ENCODE assay signal across 10 cellular contexts in genomic region chr10:86759073-86759672, GRCh38. TPM values are rescaled to one million over a fixed set of nuclear protein-coding genes. Genes with fewer than 3 reads are reported as not detected.
DNase-seq lines count a peak whose midpoint lies in the region; ATAC-seq and TF ChIP-seq lines count a peak whose summit lies in the region.
"Had no signal": no experiment of that assay in that cellular context is flagged by ENCODE, and none has a peak within 500 bp of the region (broad histone marks: within the 10 kb centered on the region; RNA-seq: fewer than 3 reads in every experiment).

No MANE protein-coding gene starts in this region.

- H3K79me1 ChIP-seq in trophoblast cell (ENCODE audit: low read length): peaks cover 17% of the 10 kb centered on the region

- peak overlapping the region; percentile 15; the same call in 1 of the 2 replicates for H3K4me2 ChIP-seq in DND-41 (ENCODE audit: insufficient read depth, low read length)
- H3K4me2 ChIP-seq in trophoblast cell (ENCODE audit: low read length): peak overlapping the region; percentile 64

- DNase-seq in DND-41: no peak
- peak; percentile 64 for DNase-seq in NOMO-1 treated with DMSO at 0.1 percent for 48 hours (lab: John Stamatoyannopoulos, UW; ENCODE audit: unreplicated experiment)
- no peak for DNase-seq in epithelial cell of proximal tubule (ENCODE audit: low read depth)
- DNase-seq in trophoblast cell: no peak
- no peak for DNase-seq in GM13977 (ENCODE audit: low spot score)
- no peak for DNase-seq in GM19240 (ENCODE audit: insufficient read length, low spot score)
- DNase-seq in head of caudate nucleus: no peak
- no peak for DNase-seq in activated CD4-positive, alpha-beta T cell treated with anti-CD3 and anti-CD28 coated beads for 48 hours
- DNase-seq: activated T-cell treated with anti-CD3 and anti-CD28 coated beads, Interleukin-2, amount 50 U/mL, for 24 hours; NCI-H446 treated with DMSO at 0.1 percent for 48 hours had no signal

- H3K9ac ChIP-seq in DND-41 (ENCODE audit: low read depth, low read length) (no peak overlapping the region), trophoblast cell (ENCODE audit: low read length) (no peak overlapping the region)

- H3K27ac ChIP-seq in DND-41 (ENCODE audit: low read length) (no peak overlapping the region), trophoblast cell (ENCODE audit: low read depth, low read length) (no peak overlapping the region)

- no peak overlapping the region for H2BK120ac ChIP-seq in trophoblast cell (ENCODE audit: insufficient read depth, low read length, poor library complexity)

- intact Hi-C loops in head of caudate nucleus (cut with DNase I): loop anchor here (5.0 kb wide), 2 partner anchors 47 to 138 kb away; no protein-coding TSS in a partner anchor

- H3K9me3 ChIP-seq in DND-41 (ENCODE audit: insufficient read depth, low read length, severe bottlenecking) (no peaks in the 10 kb centered on the region), trophoblast cell (ENCODE audit: insufficient read depth, low read depth, low read length) (no peaks in the 10 kb centered on the region)

- H3K4me1 ChIP-seq in DND-41 (ENCODE audit: insufficient read depth, low read length) (peaks cover 28% of the 10 kb centered on the region), trophoblast cell (ENCODE audit: control insufficient read depth in 1 of 2, insufficient read depth in 2 of 2, low read length in 2 of 2) (peaks cover 3 to 5% of the 10 kb centered on the region in 2 experiments)

- H2AFZ ChIP-seq in DND-41 (ENCODE audit: low read depth, low read length): no peak overlapping the region
- H2AFZ ChIP-seq in trophoblast cell (ENCODE audit: insufficient read depth, low read length, poor library complexity): no peak overlapping the region

- in situ Hi-C loops in GM13977 (cut with MboI; ENCODE audit: low pct_unique_long_range_greater_than_20kb, low sequenced_read_pairs, unreplicated experiment): no loop called here

- no peak overlapping the region for H3K23ac ChIP-seq in trophoblast cell (ENCODE audit: low read length)

- H2BK5ac ChIP-seq in trophoblast cell (ENCODE audit: low read depth, low read length, poor library complexity): no peak overlapping the region

- H4K8ac ChIP-seq in trophoblast cell (ENCODE audit: low read depth, low read length): no peak overlapping the region

- no peak overlapping the region for H3K14ac ChIP-seq in trophoblast cell (ENCODE audit: low read length)

- H4K20me1 ChIP-seq in DND-41 (ENCODE audit: insufficient read depth, low read length): 0 out of 2 replicates have a peak, but pooled peaks cover 7% of the 10 kb centered on the region

- H4K91ac ChIP-seq in trophoblast cell (ENCODE audit: low read depth, low read length): no peak overlapping the region

- WGBS in trophoblast cell (ENCODE audit: extremely low coverage, insufficient coverage, insufficient read length): no CpG with 5 or more reads among the region's 3 CpGs

- H3K4me3 ChIP-seq in DND-41 (ENCODE audit: low read depth in 1 of 2, low read length in 2 of 2) (no peak overlapping the region), epithelial cell of proximal tubule (ENCODE audit: low read depth, low read length) (peak overlapping the region; percentile 84), trophoblast cell (ENCODE audit: low read depth, low read length) (no peak overlapping the region)

- H3K27me3 ChIP-seq in DND-41 (ENCODE audit: insufficient read depth, low read length, poor library complexity) (no peaks in the 10 kb centered on the region), trophoblast cell (ENCODE audit: insufficient read depth, low read length) (no peaks in the 10 kb centered on the region)

- H4K12ac ChIP-seq in trophoblast cell (ENCODE audit: low read depth, low read length): no peak overlapping the region

- H3K79me2 ChIP-seq in DND-41 (ENCODE audit: insufficient read depth, low read length): peaks cover 56% of the 10 kb centered on the region
- peaks cover 22% of the 10 kb centered on the region for H3K79me2 ChIP-seq in trophoblast cell (ENCODE audit: control insufficient read depth, insufficient read depth, low read length, poor library complexity)

- no peak for ATAC-seq in DND-41 (ENCODE audit: insufficient read depth, low read depth)

- H3K18ac ChIP-seq in trophoblast cell (ENCODE audit: low read length): no peak overlapping the region

- H2BK12ac ChIP-seq in trophoblast cell (ENCODE audit: low read length): no peak overlapping the region

- H3K36me3 ChIP-seq in DND-41 (ENCODE audit: insufficient read depth, low read length) (no peaks in the 10 kb centered on the region), trophoblast cell (ENCODE audit: control insufficient read depth in 1 of 2, insufficient read depth in 2 of 2, low read length in 2 of 2) (peaks cover 0 to 2% of the 10 kb centered on the region in 2 experiments)

- H3K4ac ChIP-seq in trophoblast cell (ENCODE audit: low read depth, low read length): peak overlapping the region; percentile 86

- TF ChIP-seq CTCF in DND-41 (IDR thresholded peaks at IDR 0.05; ENCODE audit: borderline replicate concordance, extremely low read depth, low read length, poor library complexity, severe bottlenecking) (no peak), epithelial cell of proximal tubule (conservative IDR thresholded peaks at IDR 0.05; ENCODE audit: low read depth, low read length) (no peak), GM13977 (IDR thresholded peaks at IDR 0.05; ENCODE audit: extremely low read depth, insufficient read depth, missing control alignments) (no peak)

- H2AK5ac ChIP-seq in trophoblast cell (ENCODE audit: low read length): no peak overlapping the region

RNA-seq across cellular contexts. Expression of gene BMPR1A, which starts 2.8 kb away (rescaled TPM):
- total RNA-seq in epithelial cell of proximal tubule: 15.5 and 22.4 TPM in 2 replicates
- polyA plus RNA-seq in trophoblast cell (2013): 33.4 and 35.8 TPM in 2 replicates
